Comparison of ENCODE assay signal across 8 cellular contexts in the genomic region with DNA sequence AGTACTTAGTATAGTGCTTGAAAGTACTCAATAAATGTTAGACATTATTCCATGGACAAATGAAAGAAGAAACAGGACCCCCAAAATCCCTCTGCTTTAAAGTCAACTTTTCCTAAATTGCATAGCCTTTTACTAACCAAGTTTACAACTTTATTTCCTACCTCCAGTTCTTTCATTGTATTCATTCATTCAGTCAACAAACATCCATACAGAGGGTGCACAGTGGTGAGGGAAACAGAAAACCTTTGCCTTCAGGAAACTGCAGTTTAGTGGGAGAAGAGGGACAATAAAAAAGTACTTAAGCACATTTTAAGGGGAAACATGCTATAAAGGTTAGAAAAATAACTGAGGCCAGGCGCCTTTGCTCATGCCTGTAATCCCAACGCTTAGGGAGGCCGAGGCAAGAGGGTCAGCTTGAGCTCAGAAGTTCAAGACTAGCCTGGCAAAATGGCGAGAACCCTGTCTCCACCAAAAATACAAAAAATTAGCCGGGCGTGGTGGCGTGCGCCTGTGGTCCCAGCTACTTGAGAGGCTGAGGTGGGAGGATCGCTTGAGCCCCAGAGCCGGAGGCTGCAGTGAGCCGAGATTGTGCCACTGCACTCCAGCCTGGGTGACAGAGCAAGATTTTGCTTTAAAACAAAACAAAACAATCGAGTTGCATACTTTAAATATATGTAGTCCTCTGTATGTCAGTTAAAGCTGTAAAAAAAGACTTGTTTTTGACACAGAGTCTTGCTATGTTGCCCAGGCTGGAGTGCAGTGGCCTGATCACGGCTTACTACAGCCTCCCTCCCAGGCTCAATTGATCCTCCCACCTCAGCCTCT. TPM values are rescaled to one million over a fixed set of nuclear protein-coding genes. Genes with fewer than 3 reads are reported as not detected.
DNase-seq lines count a peak whose midpoint lies in the region; ATAC-seq and TF ChIP-seq lines count a peak whose summit lies in the region.

No MANE protein-coding gene starts in this region.

- H3K27ac ChIP-seq in left ventricle myocardium inferior (replicated peaks) (peak overlapping the region; percentile 93), brain microvascular endothelial cell (peak overlapping the region; percentile 95), uterus (peak overlapping the region; percentile 93 to 97)

- H3K27me3 ChIP-seq in left ventricle myocardium inferior (ENCODE audit: low read depth): no peaks in the 10 kb centered on the region
- H3K27me3 ChIP-seq in brain microvascular endothelial cell (replicated peaks): no peaks in the 10 kb centered on the region
- no peaks in the 10 kb centered on the region for H3K27me3 ChIP-seq in mononuclear cell (ENCODE audit: insufficient read depth, low read length)
- no peaks in the 10 kb centered on the region for H3K27me3 ChIP-seq in uterus

- intact Hi-C loops in left ventricle myocardium inferior (cut with micrococcal nuclease) (no loop called here), cardiac septum (cut with DNase I) (loop anchor here (5.0 kb wide), 1 partner anchor 39 kb away; no protein-coding TSS in a partner anchor), uterus (cut with DNase I; ENCODE audit: low total_unique reads) (no loop called here)

- H3K9me3 ChIP-seq in left ventricle myocardium inferior (replicated peaks): no peaks in the 10 kb centered on the region
- H3K9me3 ChIP-seq in mononuclear cell (ENCODE audit: low read depth, low read length): no peaks in the 10 kb centered on the region
- no peaks in the 10 kb centered on the region for H3K9me3 ChIP-seq in uterus

- no peak for TF ChIP-seq CTCF in left ventricle myocardium inferior (IDR thresholded peaks at IDR 0.05; ENCODE audit: borderline replicate concordance)
- TF ChIP-seq CTCF in brain microvascular endothelial cell (IDR thresholded peaks at IDR 0.05; ENCODE audit: low read depth, low read length, missing control alignments): no peak
- TF ChIP-seq CTCF in uterus (IDR thresholded peaks at IDR 0.05): no peak

- H3K4me1 ChIP-seq in left ventricle myocardium inferior (peaks cover 32% of the 10 kb centered on the region), mononuclear cell (ENCODE audit: insufficient read depth, low read length) (peaks cover 45% of the 10 kb centered on the region), uterus (no peaks in the 10 kb centered on the region)

- no peaks in the 10 kb centered on the region for H3K36me3 ChIP-seq in left ventricle myocardium inferior
- no peaks in the 10 kb centered on the region for H3K36me3 ChIP-seq in brain microvascular endothelial cell (replicated peaks)
- H3K36me3 ChIP-seq in uterus: no peaks in the 10 kb centered on the region

- H3K4me3 ChIP-seq in left ventricle myocardium inferior (peak overlapping the region; percentile 95), brain microvascular endothelial cell (ENCODE audit: low read depth, low read length) (peak overlapping the region; percentile 88), mononuclear cell (ENCODE audit: low read length) (peak overlapping the region; percentile 73), uterus (peak overlapping the region; percentile 74 to 92)

- no peak for ATAC-seq in HG02571 (IDR thresholded peaks at IDR 0.05; ENCODE audit: unreplicated experiment)
- ATAC-seq in GM21515 (IDR thresholded peaks at IDR 0.05; ENCODE audit: unreplicated experiment): no peak
- no peak for ATAC-seq in GM18511 (IDR thresholded peaks at IDR 0.05; ENCODE audit: unreplicated experiment)

- in situ Hi-C loops in brain microvascular endothelial cell (cut with HindIII; ENCODE audit: low pct_ligation_motif_present, low sequenced_read_pairs): no loop called here

- DNase-seq in left ventricle myocardium inferior (no peak), cardiac septum (ENCODE audit: low spot score) (no peak), brain microvascular endothelial cell (no peak), uterus (no peak)

- no peak for TF ChIP-seq POLR2A in uterus (IDR thresholded peaks at IDR 0.05)

RNA-seq across cellular contexts. Expression of gene DENND4A, which starts 1.1 kb away (rescaled TPM):
- total RNA-seq in left ventricle myocardium inferior (13.5 TPM), cardiac septum (19.1 TPM), mononuclear cell (115 TPM), uterus (10 to 100 TPM; 27.1 to 75.3 (median 52.8) TPM)
